Comparison of ENCODE assay signal across 23 cellular contexts in the genomic region with DNA sequence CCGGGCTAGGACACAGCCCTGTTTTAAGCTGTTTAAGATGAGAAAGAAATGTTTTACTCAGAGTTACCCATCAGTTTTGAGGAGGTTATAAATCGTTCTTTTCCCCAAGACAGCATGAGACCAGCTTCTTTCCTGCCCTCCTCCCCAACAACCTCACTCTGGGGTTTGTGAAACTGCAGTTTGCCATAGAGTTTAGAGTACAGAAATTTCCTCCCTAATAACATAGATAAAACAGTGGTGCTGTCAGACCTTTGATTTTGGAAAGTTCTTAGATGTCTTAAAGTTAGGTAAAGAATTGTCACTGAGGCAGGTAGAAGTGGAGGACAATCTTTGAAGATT.
DNase-seq lines count a peak whose midpoint lies in the region; ATAC-seq and TF ChIP-seq lines count a peak whose summit lies in the region.
"Had no signal": no experiment of that assay in that cellular context is flagged by ENCODE, and none has a peak within 500 bp of the region (broad histone marks: within the 10 kb centered on the region; RNA-seq: fewer than 3 reads in every experiment).

No MANE protein-coding gene starts in this region.

- peak; percentile 19 for ATAC-seq in Right ventricle myocardium superior (ENCODE audit: poor library complexity)
- no peak for ATAC-seq in left lung
- no peak for ATAC-seq in foreskin keratinocyte
- ATAC-seq: activated T-cell treated with anti-CD3 and anti-CD28 coated beads, Interleukin-2, amount 50 U/mL, for 4 hours; stimulated activated naive CD8-positive, alpha-beta T cell treated with anti-CD3 and anti-CD28 coated beads, Interleukin-15, amount 100 ng/mL, for 72 hours had no signal

- peak overlapping the region in 1 of 2 donors; percentile 38 for H3K27ac ChIP-seq in right atrium auricular region
- H3K27ac ChIP-seq in left lung = peak overlapping the region; percentile 5 to 19
- no peak overlapping the region for H3K27ac ChIP-seq in foreskin keratinocyte
- no peak overlapping the region for H3K27ac ChIP-seq in effector memory CD4-positive, alpha-beta T cell (ENCODE audit: insufficient read depth, low read length, poor library complexity, severe bottlenecking)
- H3K27ac ChIP-seq: neutrophil had no signal

- intact Hi-C loops in Right ventricle myocardium superior (cut with DNase I) = no loop called here
- intact Hi-C loops in left lung (cut with DNase I) = no loop called here

- no peaks in the 10 kb centered on the region for H3K36me3 ChIP-seq in right atrium auricular region
- peaks cover 3% of the 10 kb centered on the region for H3K36me3 ChIP-seq in adipocyte (ENCODE audit: control insufficient read depth, insufficient read depth, low read length, severe bottlenecking)
- peaks cover 0 to 5% of the 10 kb centered on the region in 2 donors for H3K36me3 ChIP-seq in left lung
- H3K36me3 ChIP-seq in effector memory CD4-positive, alpha-beta T cell (ENCODE audit: control insufficient read depth, insufficient read depth, low read length) = no peaks in the 10 kb centered on the region
- H3K36me3 ChIP-seq: gastroesophageal sphincter, MG63, neutrophil, transverse colon had no signal

- no peaks in the 10 kb centered on the region for H3K9me3 ChIP-seq in right atrium auricular region
- H3K9me3 ChIP-seq in adipocyte (ENCODE audit: control insufficient read depth, low read length) = no peaks in the 10 kb centered on the region
- H3K9me3 ChIP-seq in left lung = no peaks in the 10 kb centered on the region
- H3K9me3 ChIP-seq in effector memory CD4-positive, alpha-beta T cell (ENCODE audit: control insufficient read depth, low read length) = no peaks in the 10 kb centered on the region
- H3K9me3 ChIP-seq: gastroesophageal sphincter, MG63, neutrophil, transverse colon had no signal

- TF ChIP-seq CTCF in right atrium auricular region (IDR thresholded peaks at IDR 0.05) (no peak), left lung (IDR thresholded peaks at IDR 0.05) (no peak), foreskin keratinocyte (conservative IDR thresholded peaks at IDR 0.05) (no peak)

- no peak for DNase-seq in Right ventricle myocardium superior
- DNase-seq in right atrium auricular region (ENCODE audit: low spot score) = no peak
- DNase-seq in adipocyte (ENCODE audit: low read depth) = no peak
- DNase-seq in left lung = no peak
- DNase-seq in NCI-H774 (lab: John Stamatoyannopoulos, UW) = no peak
- no peak for DNase-seq in AG20443 (ENCODE audit: low spot score)
- DNase-seq in foreskin keratinocyte = no peak
- no peak for DNase-seq in effector memory CD4-positive, alpha-beta T cell
- DNase-seq: activated CD4-positive, CD25-positive, alpha-beta regulatory T cell treated with anti-CD3 and anti-CD28 coated beads, Interleukin-2, amount 50 U/mL, for 72 hours; activated naive CD4-positive, alpha-beta T cell treated with anti-CD3 and anti-CD28 coated beads, Interleukin-2, amount 10 ng/mL, durations not matched to agents 7 days and 5 days; activated T-cell treated with anti-CD3 and anti-CD28 coated beads, Interleukin-2, amount 50 U/mL, for 4 hours; effector CD4-positive, alpha-beta T cell; kidney; NCI-H146; NCI-H82; SHP77; stimulated activated CD4-positive, alpha-beta T cell treated with anti-CD3 and anti-CD28 coated beads, Interleukin-4, amount 100 ng/mL, for 4 hours; stimulated activated naive CD8-positive, alpha-beta T cell treated with anti-CD3 and anti-CD28 coated beads, Interleukin-15, amount 100 ng/mL, for 72 hours; T-helper 1 cell; transverse colon had no signal

- peaks cover 0 to 35% of the 10 kb centered on the region in 2 donors for H3K4me1 ChIP-seq in right atrium auricular region
- H3K4me1 ChIP-seq in adipocyte (ENCODE audit: control insufficient read depth, insufficient read depth, low read length) = peaks cover 26% of the 10 kb centered on the region
- peaks cover 5 to 9% of the 10 kb centered on the region in 2 donors for H3K4me1 ChIP-seq in left lung
- no peaks in the 10 kb centered on the region for H3K4me1 ChIP-seq in foreskin keratinocyte
- no peaks in the 10 kb centered on the region for H3K4me1 ChIP-seq in effector memory CD4-positive, alpha-beta T cell (ENCODE audit: control insufficient read depth, insufficient read depth, low read length, poor library complexity, severe bottlenecking)

- H3K27me3 ChIP-seq in right atrium auricular region = no peaks in the 10 kb centered on the region
- no peaks in the 10 kb centered on the region for H3K27me3 ChIP-seq in adipocyte (replicated peaks; ENCODE audit: control insufficient read depth, insufficient read depth, low read length)
- H3K27me3 ChIP-seq in left lung = no peaks in the 10 kb centered on the region
- no peaks in the 10 kb centered on the region for H3K27me3 ChIP-seq in foreskin keratinocyte
- H3K27me3 ChIP-seq in effector memory CD4-positive, alpha-beta T cell (replicated peaks; ENCODE audit: control insufficient read depth, insufficient read depth, low read length, poor library complexity, severe bottlenecking) = no peaks in the 10 kb centered on the region
- H3K27me3 ChIP-seq: gastroesophageal sphincter, MG63, neutrophil, transverse colon had no signal

- peak overlapping the region; percentile 79 for H3K9ac ChIP-seq in adipocyte (ENCODE audit: low read length)

- H3K4me3 ChIP-seq in right atrium auricular region = no peak overlapping the region
- peak overlapping the region; percentile 59 for H3K4me3 ChIP-seq in adipocyte (ENCODE audit: low read length)
- H3K4me3 ChIP-seq in left lung = no peak overlapping the region
- H3K4me3 ChIP-seq in effector memory CD4-positive, alpha-beta T cell (ENCODE audit: insufficient read depth, low read depth, low read length, poor library complexity, severe bottlenecking) = no peak overlapping the region
- H3K4me3 ChIP-seq: gastroesophageal sphincter, MG63, transverse colon had no signal

Comparison
In these comparisons a context has a peak if more than half of its experiments do, and no peak if none do; other contexts are left out.
1. H3K27ac ChIP-seq: peak in left lung (2 of 2); none in foreskin keratinocyte (single experiment) and effector memory CD4-positive, alpha-beta T cell (single experiment).